ENCODE assay signal across 8 cellular contexts in the genomic region with DNA sequence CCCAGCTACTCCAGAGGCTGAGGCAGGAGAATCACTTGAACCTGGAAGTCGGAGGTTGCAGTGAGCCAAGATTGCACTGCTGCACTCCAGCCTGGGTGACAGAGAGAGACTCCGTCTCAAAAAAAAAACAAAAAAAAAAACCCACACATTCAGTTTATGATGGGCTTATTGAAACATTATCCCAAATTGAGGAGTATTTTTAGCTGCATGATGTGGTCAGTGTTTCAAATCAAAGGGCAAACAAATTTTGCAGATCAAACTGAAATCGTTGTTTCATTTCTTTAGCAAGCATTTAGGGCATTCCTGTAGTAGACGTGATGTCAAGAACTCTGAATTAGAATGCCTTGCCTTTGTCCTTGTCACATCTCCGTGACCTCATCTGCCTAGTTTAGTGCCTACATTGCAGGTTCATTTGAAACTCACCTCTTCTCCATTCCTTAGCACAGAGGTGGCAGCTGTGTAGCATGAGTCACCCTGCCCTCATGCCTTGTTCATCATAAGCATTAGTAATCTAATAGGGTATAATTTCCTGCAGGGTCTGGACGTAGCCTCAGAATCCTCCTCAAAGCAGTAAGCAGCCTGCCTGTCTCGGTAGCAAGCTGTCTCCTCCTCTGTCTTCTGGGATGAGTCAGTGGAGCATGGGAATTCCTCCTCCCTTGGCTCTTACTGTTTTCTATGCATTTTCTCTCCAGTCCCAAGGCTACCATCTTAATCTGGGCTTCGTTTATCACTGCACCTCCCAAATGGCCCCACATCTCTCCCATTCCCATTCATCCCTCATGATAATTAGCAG.
A peak's percentile ranks its signal among the peaks of the same experiment; 100 is the strongest.
DNase-seq lines count a peak whose midpoint lies in the region; ATAC-seq and TF ChIP-seq lines count a peak whose summit lies in the region.

No MANE protein-coding gene starts in this region.

- peak; percentile 47 for ATAC-seq in left lung
- no peak for ATAC-seq in GM21360 (IDR thresholded peaks at IDR 0.05; ENCODE audit: unreplicated experiment)
- no peak for ATAC-seq in HG03095 (IDR thresholded peaks at IDR 0.05; ENCODE audit: unreplicated experiment)

- no peaks in the 10 kb centered on the region for H3K9me3 ChIP-seq in AG04450 (ENCODE audit: control insufficient read depth, insufficient read depth, low read length)
- no peaks in the 10 kb centered on the region for H3K9me3 ChIP-seq in left lung

- no peak for TF ChIP-seq CTCF in AG04450 (IDR thresholded peaks at IDR 0.05; ENCODE audit: low read depth, low read length)
- no peak for TF ChIP-seq CTCF in left lung (IDR thresholded peaks at IDR 0.05)

- H3K4me1 ChIP-seq in left lung = peaks cover 0 to 3% of the 10 kb centered on the region in 2 donors

- no peaks in the 10 kb centered on the region for H3K27me3 ChIP-seq in AG04450 (ENCODE audit: control insufficient read depth, insufficient read depth, low read length)
- no peaks in the 10 kb centered on the region for H3K27me3 ChIP-seq in left lung

- CTCF ChIA-PET in AG04450 (lab: Charles Lee) = interaction anchor here (0.6 to 3.2 kb wide), 4 partner anchors 37 to 294 kb away, joined by 3 to 21 read pairs (median 5); no protein-coding TSS in a partner anchor

- POLR2A ChIA-PET in AG04450 (lab: Yijun Ruan, JAX) = interaction anchor here (0.7 kb wide), 1 partner anchor 73 kb away, joined by 3 read pairs; the partner anchor contains the start of gene CUL1

- DNase-seq in AG04450 (ENCODE audit: low read depth, low spot score) (peak; percentile 84), HS-5 (ENCODE audit: low read depth) (peak; percentile 77), left lung (no peak), inferior parietal cortex (ENCODE audit: extremely low spot score) (no peak), posterior cingulate gyrus (no peak)
- DNase-seq in activated T-cell treated with anti-CD3 and anti-CD28 coated beads, Interleukin-2, amount 50 U/mL, for 48 hours = peak; percentile 42 to 55

- H3K36me3 ChIP-seq in left lung = peaks cover 0 to 77% of the 10 kb centered on the region in 2 donors

- peak overlapping the region; percentile 79 for H3K27ac ChIP-seq in AG04450 (ENCODE audit: low read depth, low read length)
- no peak overlapping the region for H3K27ac ChIP-seq in left lung

- H3K4me3 ChIP-seq in AG04450 (ENCODE audit: low read depth, low read length) (peak overlapping the region; percentile 25), left lung (no peak overlapping the region)

- intact Hi-C loops in left lung (cut with DNase I) (no loop called here), posterior cingulate gyrus (cut with DNase I) (no loop called here)

Comparison
In these comparisons a context has a peak if more than half of its experiments do, and no peak if none do; other contexts are left out.
1. DNase-seq: peak in AG04450 (single experiment), HS-5 (single experiment) and activated T-cell treated with anti-CD3 and anti-CD28 coated beads, Interleukin-2, amount 50 U/mL, for 48 hours (2 of 2); none in left lung (0 of 2), inferior parietal cortex (single experiment) and posterior cingulate gyrus (0 of 10).